ENCODE assay signal across 1 cellular context in the genomic region with DNA sequence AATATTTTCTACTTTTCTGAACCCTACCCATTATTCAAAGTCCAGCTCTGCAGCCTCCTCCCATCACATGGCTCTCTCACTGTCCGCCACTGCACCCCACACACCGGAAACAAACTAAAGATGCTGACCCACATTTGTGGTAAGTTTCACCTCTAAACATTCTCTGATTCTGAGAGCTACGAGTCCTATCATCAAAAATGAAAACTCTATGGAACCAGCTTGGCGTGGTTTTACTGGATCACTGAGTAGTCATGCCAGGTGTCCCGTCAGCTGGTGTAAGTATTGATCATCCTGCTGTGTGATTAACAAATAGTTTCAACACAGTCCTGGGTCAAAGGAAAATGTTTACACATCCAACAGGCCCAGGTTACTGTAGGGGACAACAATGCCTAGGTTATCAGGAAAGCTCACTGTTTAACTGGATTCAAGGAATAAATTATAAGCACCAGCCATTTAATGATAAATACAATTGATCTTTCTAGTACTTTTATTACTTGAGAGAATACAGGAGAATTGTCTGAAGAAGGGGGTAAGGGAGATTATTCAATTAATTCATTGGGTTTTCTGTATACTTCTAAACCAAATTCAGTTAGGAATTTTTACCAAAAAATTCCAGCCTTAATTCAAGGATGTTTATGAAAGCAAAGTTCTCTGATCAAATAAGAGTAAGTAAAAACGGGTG.
TF ChIP-seq lines count a peak whose summit lies in the region.

No MANE protein-coding gene starts in this region.

TF ChIP-seq in HepG2, 621 proteins besides CTCF, POLR2A, EP300 and RAD21 (continued from another document and continues in another):
- TF ChIP-seq, protein P1, sequence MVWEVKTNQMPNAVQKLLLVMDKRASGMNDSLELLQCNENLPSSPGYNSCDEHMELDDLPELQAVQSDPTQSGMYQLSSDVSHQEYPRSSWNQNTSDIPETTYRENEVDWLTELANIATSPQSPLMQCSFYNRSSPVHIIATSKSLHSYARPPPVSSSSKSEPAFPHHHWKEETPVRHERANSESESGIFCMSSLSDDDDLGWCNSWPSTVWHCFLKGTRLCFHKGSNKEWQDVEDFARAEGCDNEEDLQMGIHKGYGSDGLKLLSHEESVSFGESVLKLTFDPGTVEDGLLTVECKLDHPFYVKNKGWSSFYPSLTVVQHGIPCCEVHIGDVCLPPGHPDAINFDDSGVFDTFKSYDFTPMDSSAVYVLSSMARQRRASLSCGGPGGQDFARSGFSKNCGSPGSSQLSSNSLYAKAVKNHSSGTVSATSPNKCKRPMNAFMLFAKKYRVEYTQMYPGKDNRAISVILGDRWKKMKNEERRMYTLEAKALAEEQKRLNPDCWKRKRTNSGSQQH (CRISPR knock-in tag; IDR thresholded peaks at IDR 0.05; ENCODE audit: low read depth): no peak; the same call in 1 of the 2 replicates
- TF ChIP-seq, protein P2, sequence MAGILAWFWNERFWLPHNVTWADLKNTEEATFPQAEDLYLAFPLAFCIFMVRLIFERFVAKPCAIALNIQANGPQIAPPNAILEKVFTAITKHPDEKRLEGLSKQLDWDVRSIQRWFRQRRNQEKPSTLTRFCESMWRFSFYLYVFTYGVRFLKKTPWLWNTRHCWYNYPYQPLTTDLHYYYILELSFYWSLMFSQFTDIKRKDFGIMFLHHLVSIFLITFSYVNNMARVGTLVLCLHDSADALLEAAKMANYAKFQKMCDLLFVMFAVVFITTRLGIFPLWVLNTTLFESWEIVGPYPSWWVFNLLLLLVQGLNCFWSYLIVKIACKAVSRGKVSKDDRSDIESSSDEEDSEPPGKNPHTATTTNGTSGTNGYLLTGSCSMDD (CRISPR knock-in tag; IDR thresholded peaks at IDR 0.05): no peak
- TF ChIP-seq NFATC3 (CRISPR knock-in tag; IDR thresholded peaks at IDR 0.05) (no peak), BRD4 (CRISPR knock-in tag; IDR thresholded peaks at IDR 0.05) (no peak), SMARCC2 (IDR thresholded peaks at IDR 0.05) (peak; percentile 84; the same call in 1 of the 2 replicates), ZFX (CRISPR knock-in tag; IDR thresholded peaks at IDR 0.05; ENCODE audit: low read depth) (peak; percentile 24), NFE2L2 (IDR thresholded peaks at IDR 0.05; ENCODE audit: low read length) (no peak), CENPX (CRISPR knock-in tag; IDR thresholded peaks at IDR 0.05) (no peak), SRSF1 (optimal IDR thresholded peaks at IDR 0.05; ENCODE audit: low read depth, low read length) (no peak), NCOA1 (CRISPR knock-in tag; IDR thresholded peaks at IDR 0.05) (no peak), MEIS2 (CRISPR knock-in tag; IDR thresholded peaks at IDR 0.05) (peak; percentile 84; the same call in 1 of the 2 replicates), SIN3A (IDR thresholded peaks at IDR 0.05; ENCODE audit: borderline replicate concordance, low read depth, low read length) (peak; percentile 89; the same call in 1 of the 2 replicates), ZNF234 (CRISPR knock-in tag; conservative IDR thresholded peaks at IDR 0.05) (no peak), PPARG (CRISPR knock-in tag; conservative IDR thresholded peaks at IDR 0.05) (peak; percentile 82), ZNF160 (CRISPR knock-in tag; IDR thresholded peaks at IDR 0.05) (no peak), SNAPC2 (CRISPR knock-in tag; IDR thresholded peaks at IDR 0.05) (no peak), ZFP37 (CRISPR knock-in tag; IDR thresholded peaks at IDR 0.05; ENCODE audit: borderline replicate concordance) (0 out of 2 replicates have a peak, but pooled peaks have one; percentile 35), ZKSCAN5 (CRISPR knock-in tag; IDR thresholded peaks at IDR 0.05) (no peak), ZNF572 (CRISPR knock-in tag; IDR thresholded peaks at IDR 0.05) (no peak), BHLHE40 (IDR thresholded peaks at IDR 0.05; ENCODE audit: low read length) (no peak; the same call in 1 of the 2 replicates), ZSCAN21 (CRISPR knock-in tag; IDR thresholded peaks at IDR 0.05; ENCODE audit: borderline replicate concordance) (0 out of 2 replicates have a peak, but pooled peaks have one; percentile 51), FOSL2 (CRISPR knock-in tag; IDR thresholded peaks at IDR 0.05) (peak; percentile 87), ZNF775 (CRISPR knock-in tag; IDR thresholded peaks at IDR 0.05; ENCODE audit: borderline replicate concordance) (0 out of 2 replicates have a peak, but pooled peaks have one; percentile 62), HDAC6 (IDR thresholded peaks at IDR 0.05; ENCODE audit: low read depth, low read length) (no peak), ZNF746 (CRISPR knock-in tag; IDR thresholded peaks at IDR 0.05) (peak; percentile 27; the same call in 1 of the 2 replicates), CBX2 (IDR thresholded peaks at IDR 0.05; ENCODE audit: low read depth, low read length) (no peak), CBX2 (CRISPR knock-in tag; IDR thresholded peaks at IDR 0.05; ENCODE audit: low read depth) (no peak), ZNF841 (CRISPR knock-in tag; IDR thresholded peaks at IDR 0.05; ENCODE audit: borderline replicate concordance) (no peak), TBP (CRISPR knock-in tag; IDR thresholded peaks at IDR 0.05) (no peak), AGO2 (optimal IDR thresholded peaks at IDR 0.05; ENCODE audit: low read depth, low read length) (no peak), ZMYM3 (CRISPR knock-in tag; IDR thresholded peaks at IDR 0.05) (peak; percentile 91), ZNF720 (CRISPR knock-in tag; IDR thresholded peaks at IDR 0.05) (no peak), ZFP36L1 (CRISPR knock-in tag; IDR thresholded peaks at IDR 0.05) (no peak; the same call in 1 of the 2 replicates), SOX5 (CRISPR knock-in tag; IDR thresholded peaks at IDR 0.05; ENCODE audit: borderline replicate concordance) (peak; percentile 93), MAF1 (CRISPR knock-in tag; IDR thresholded peaks at IDR 0.05; ENCODE audit: borderline replicate concordance) (no peak), ZNF235 (CRISPR knock-in tag; IDR thresholded peaks at IDR 0.05; ENCODE audit: borderline replicate concordance) (no peak), MYC (CRISPR knock-in tag; IDR thresholded peaks at IDR 0.05; ENCODE audit: borderline replicate concordance) (peak; percentile 61; the same call in 1 of the 2 replicates), TEAD2 (CRISPR knock-in tag; IDR thresholded peaks at IDR 0.05) (no peak), NCOR1 (IDR thresholded peaks at IDR 0.05; ENCODE audit: borderline replicate concordance, low read length) (peak; percentile 97), KDM4B (CRISPR knock-in tag; IDR thresholded peaks at IDR 0.05) (0 out of 2 replicates have a peak, but pooled peaks have one; percentile 42), CREM (IDR thresholded peaks at IDR 0.05) (peak; percentile 77), CREM (CRISPR knock-in tag; IDR thresholded peaks at IDR 0.05) (no peak), MAFF (IDR thresholded peaks at IDR 0.05; ENCODE audit: low read depth, low read length) (peak; percentile 40; the same call in 1 of the 2 replicates), ZNF543 (CRISPR knock-in tag; IDR thresholded peaks at IDR 0.05) (0 out of 2 replicates have a peak, but pooled peaks have one; percentile 24), ZNF282 (IDR thresholded peaks at IDR 0.05; ENCODE audit: partially characterized antibody) (no peak), ETV6 (CRISPR knock-in tag; conservative IDR thresholded peaks at IDR 0.05) (no peak), RORA (CRISPR knock-in tag; IDR thresholded peaks at IDR 0.05) (0 out of 2 replicates have a peak, but pooled peaks have one; percentile 50)
- TF ChIP-seq, protein P3, sequence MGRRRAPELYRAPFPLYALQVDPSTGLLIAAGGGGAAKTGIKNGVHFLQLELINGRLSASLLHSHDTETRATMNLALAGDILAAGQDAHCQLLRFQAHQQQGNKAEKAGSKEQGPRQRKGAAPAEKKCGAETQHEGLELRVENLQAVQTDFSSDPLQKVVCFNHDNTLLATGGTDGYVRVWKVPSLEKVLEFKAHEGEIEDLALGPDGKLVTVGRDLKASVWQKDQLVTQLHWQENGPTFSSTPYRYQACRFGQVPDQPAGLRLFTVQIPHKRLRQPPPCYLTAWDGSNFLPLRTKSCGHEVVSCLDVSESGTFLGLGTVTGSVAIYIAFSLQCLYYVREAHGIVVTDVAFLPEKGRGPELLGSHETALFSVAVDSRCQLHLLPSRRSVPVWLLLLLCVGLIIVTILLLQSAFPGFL (CRISPR knock-in tag; IDR thresholded peaks at IDR 0.05): no peak
- TF ChIP-seq, protein P4, sequence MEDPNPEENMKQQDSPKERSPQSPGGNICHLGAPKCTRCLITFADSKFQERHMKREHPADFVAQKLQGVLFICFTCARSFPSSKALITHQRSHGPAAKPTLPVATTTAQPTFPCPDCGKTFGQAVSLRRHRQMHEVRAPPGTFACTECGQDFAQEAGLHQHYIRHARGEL (CRISPR knock-in tag; IDR thresholded peaks at IDR 0.05): no peak
- TF ChIP-seq, protein P5, sequence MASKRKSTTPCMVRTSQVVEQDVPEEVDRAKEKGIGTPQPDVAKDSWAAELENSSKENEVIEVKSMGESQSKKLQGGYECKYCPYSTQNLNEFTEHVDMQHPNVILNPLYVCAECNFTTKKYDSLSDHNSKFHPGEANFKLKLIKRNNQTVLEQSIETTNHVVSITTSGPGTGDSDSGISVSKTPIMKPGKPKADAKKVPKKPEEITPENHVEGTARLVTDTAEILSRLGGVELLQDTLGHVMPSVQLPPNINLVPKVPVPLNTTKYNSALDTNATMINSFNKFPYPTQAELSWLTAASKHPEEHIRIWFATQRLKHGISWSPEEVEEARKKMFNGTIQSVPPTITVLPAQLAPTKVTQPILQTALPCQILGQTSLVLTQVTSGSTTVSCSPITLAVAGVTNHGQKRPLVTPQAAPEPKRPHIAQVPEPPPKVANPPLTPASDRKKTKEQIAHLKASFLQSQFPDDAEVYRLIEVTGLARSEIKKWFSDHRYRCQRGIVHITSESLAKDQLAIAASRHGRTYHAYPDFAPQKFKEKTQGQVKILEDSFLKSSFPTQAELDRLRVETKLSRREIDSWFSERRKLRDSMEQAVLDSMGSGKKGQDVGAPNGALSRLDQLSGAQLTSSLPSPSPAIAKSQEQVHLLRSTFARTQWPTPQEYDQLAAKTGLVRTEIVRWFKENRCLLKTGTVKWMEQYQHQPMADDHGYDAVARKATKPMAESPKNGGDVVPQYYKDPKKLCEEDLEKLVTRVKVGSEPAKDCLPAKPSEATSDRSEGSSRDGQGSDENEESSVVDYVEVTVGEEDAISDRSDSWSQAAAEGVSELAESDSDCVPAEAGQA (IDR thresholded peaks at IDR 0.05; ENCODE audit: low read depth): no peak
- TF ChIP-seq, protein P5 (CRISPR knock-in tag; IDR thresholded peaks at IDR 0.05; ENCODE audit: borderline replicate concordance): no peak
- TF ChIP-seq, protein P6, sequence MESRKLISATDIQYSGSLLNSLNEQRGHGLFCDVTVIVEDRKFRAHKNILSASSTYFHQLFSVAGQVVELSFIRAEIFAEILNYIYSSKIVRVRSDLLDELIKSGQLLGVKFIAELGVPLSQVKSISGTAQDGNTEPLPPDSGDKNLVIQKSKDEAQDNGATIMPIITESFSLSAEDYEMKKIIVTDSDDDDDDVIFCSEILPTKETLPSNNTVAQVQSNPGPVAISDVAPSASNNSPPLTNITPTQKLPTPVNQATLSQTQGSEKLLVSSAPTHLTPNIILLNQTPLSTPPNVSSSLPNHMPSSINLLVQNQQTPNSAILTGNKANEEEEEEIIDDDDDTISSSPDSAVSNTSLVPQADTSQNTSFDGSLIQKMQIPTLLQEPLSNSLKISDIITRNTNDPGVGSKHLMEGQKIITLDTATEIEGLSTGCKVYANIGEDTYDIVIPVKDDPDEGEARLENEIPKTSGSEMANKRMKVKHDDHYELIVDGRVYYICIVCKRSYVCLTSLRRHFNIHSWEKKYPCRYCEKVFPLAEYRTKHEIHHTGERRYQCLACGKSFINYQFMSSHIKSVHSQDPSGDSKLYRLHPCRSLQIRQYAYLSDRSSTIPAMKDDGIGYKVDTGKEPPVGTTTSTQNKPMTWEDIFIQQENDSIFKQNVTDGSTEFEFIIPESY (CRISPR knock-in tag; IDR thresholded peaks at IDR 0.05): peak; percentile 78
- TF ChIP-seq, protein P7, sequence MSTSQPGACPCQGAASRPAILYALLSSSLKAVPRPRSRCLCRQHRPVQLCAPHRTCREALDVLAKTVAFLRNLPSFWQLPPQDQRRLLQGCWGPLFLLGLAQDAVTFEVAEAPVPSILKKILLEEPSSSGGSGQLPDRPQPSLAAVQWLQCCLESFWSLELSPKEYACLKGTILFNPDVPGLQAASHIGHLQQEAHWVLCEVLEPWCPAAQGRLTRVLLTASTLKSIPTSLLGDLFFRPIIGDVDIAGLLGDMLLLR (CRISPR knock-in tag; IDR thresholded peaks at IDR 0.05): no peak
- TF ChIP-seq, protein P8, sequence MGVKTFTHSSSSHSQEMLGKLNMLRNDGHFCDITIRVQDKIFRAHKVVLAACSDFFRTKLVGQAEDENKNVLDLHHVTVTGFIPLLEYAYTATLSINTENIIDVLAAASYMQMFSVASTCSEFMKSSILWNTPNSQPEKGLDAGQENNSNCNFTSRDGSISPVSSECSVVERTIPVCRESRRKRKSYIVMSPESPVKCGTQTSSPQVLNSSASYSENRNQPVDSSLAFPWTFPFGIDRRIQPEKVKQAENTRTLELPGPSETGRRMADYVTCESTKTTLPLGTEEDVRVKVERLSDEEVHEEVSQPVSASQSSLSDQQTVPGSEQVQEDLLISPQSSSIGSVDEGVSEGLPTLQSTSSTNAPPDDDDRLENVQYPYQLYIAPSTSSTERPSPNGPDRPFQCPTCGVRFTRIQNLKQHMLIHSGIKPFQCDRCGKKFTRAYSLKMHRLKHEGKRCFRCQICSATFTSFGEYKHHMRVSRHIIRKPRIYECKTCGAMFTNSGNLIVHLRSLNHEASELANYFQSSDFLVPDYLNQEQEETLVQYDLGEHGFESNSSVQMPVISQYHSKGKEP (CRISPR knock-in tag; IDR thresholded peaks at IDR 0.05): no peak
- TF ChIP-seq, protein P9, sequence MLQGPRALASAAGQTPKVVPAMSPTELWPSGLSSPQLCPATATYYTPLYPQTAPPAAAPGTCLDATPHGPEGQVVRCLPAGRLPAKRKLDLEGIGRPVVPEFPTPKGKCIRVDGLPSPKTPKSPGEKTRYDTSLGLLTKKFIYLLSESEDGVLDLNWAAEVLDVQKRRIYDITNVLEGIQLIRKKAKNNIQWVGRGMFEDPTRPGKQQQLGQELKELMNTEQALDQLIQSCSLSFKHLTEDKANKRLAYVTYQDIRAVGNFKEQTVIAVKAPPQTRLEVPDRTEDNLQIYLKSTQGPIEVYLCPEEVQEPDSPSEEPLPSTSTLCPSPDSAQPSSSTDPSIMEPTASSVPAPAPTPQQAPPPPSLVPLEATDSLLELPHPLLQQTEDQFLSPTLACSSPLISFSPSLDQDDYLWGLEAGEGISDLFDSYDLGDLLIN (CRISPR knock-in tag; IDR thresholded peaks at IDR 0.05; ENCODE audit: borderline replicate concordance): no peak
